8 cellular contexts compared by ENCODE assay signal in genomic region chr19:56066152-56067023, GRCh38. TPM values are rescaled to one million over a fixed set of nuclear protein-coding genes. Genes with fewer than 3 reads are reported as not detected.
DNase-seq lines count a peak whose midpoint lies in the region; ATAC-seq and TF ChIP-seq lines count a peak whose summit lies in the region.

No MANE protein-coding gene starts in this region.

- no peak overlapping the region for H3K23ac ChIP-seq in IMR-90 (ENCODE audit: low read depth, low read length)

- H2AK9ac ChIP-seq in IMR-90 (replicated peaks; ENCODE audit: low read depth, low read length, poor library complexity), result no peak overlapping the region

- ATAC-seq in IMR-90 (ENCODE audit: low read depth), result peak; percentile 97
- ATAC-seq in psoas muscle, result peak; percentile 42 to 78 (median 60)
- no peak for ATAC-seq in HG02970 (IDR thresholded peaks at IDR 0.05; ENCODE audit: low FRiP score, unreplicated experiment)

- H4K20me1 ChIP-seq in IMR-90 (ENCODE audit: insufficient read depth, low read length), result no peaks in the 10 kb centered on the region

- no peaks in the 10 kb centered on the region for H3K4me1 ChIP-seq in IMR-90 (ENCODE audit: control insufficient read depth, insufficient read depth, low read length)
- peaks cover 6% of the 10 kb centered on the region for H3K4me1 ChIP-seq in psoas muscle

- whole genome bisulfite sequencing in IMR-90 (ENCODE audit: extremely low coverage in 2 of 2, insufficient read length in 1 of 2), 2 experiments, result 0% methylated on average over 2 of the region's 39 CpGs; no CpG with 5 or more reads in 1 of the 2 experiments
- WGBS in psoas muscle, 3 donors, result 4 to 5% (median 4%) methylated on average over 37 to 39 of the region's 39 CpGs

- no peak overlapping the region for H4K8ac ChIP-seq in IMR-90 (ENCODE audit: low read depth in 2 of 2, low read length in 2 of 2)

- in situ Hi-C loops in IMR-90 (cut with MboI; ENCODE audit: low sequenced_read_pairs), result loop anchor here (10.0 kb wide), 1 partner anchor 278 kb away; no protein-coding TSS in a partner anchor

- no TSS peak for BruUV-seq in IMR-90 (replicated peaks; lab: Mats Ljungman, UMichigan)

- no peak overlapping the region for H3K18ac ChIP-seq in IMR-90 (ENCODE audit: low read depth, low read length)

- H4K91ac ChIP-seq in IMR-90 (ENCODE audit: insufficient read depth, low read depth, low read length), result no peak overlapping the region

- H3K4ac ChIP-seq in IMR-90 (ENCODE audit: low read depth, low read length), result no peak overlapping the region

- H3K14ac ChIP-seq in IMR-90 (replicated peaks; ENCODE audit: low read depth, low read length), result no peak overlapping the region

- H3K36me3 ChIP-seq in IMR-90 (ENCODE audit: control insufficient read depth, insufficient read depth, low read length) (no peaks in the 10 kb centered on the region), psoas muscle (ENCODE audit: insufficient read depth in 1 of 2, low read depth in 1 of 2) (no peaks in the 10 kb centered on the region)

- H3K9me3 ChIP-seq in IMR-90 (ENCODE audit: control insufficient read depth, insufficient read depth, low read length) (no peaks in the 10 kb centered on the region), psoas muscle (no peaks in the 10 kb centered on the region)

- H3K56ac ChIP-seq in IMR-90 (ENCODE audit: extremely low read depth, insufficient read depth, low read length), result no peak overlapping the region

- H3K9me1 ChIP-seq in IMR-90 (ENCODE audit: insufficient read depth, low read length), result no peaks in the 10 kb centered on the region

- H3K27me3 ChIP-seq in IMR-90 (ENCODE audit: control insufficient read depth, insufficient read depth, low read length), result no peaks in the 10 kb centered on the region; the same call in 1 of the 2 replicates
- peaks cover 0 to 12% (median 1%) of the 10 kb centered on the region in 3 donors for H3K27me3 ChIP-seq in psoas muscle (ENCODE audit: insufficient read depth in 3 of 3, low read length in 2 of 3)

- intact Hi-C loops in IMR-90 (cut with micrococcal nuclease), result loop anchor here (1.0 to 10.0 kb wide), 4 partner anchors 266 to 1038 kb away; no protein-coding TSS in a partner anchor
- intact Hi-C loops in cardiac septum (cut with DNase I), result no loop called here
- intact Hi-C loops in psoas muscle (cut with DNase I), result no loop called here

- peak overlapping the region; percentile 91 for H2AFZ ChIP-seq in IMR-90 (replicated peaks; ENCODE audit: low read length, poor library complexity)

- peak; percentile 67 for TF ChIP-seq RAD21 in IMR-90 (IDR thresholded peaks at IDR 0.05; ENCODE audit: low read length)

- H3K27ac ChIP-seq in IMR-90 (ENCODE audit: insufficient read depth, low read length) (no peak overlapping the region), psoas muscle (no peak overlapping the region)

- dilution Hi-C loops in IMR-90 (cut with HindIII; ENCODE audit: low sequenced_read_pairs, unreplicated experiment), result no loop called here

- no peak overlapping the region for H2BK20ac ChIP-seq in IMR-90 (ENCODE audit: low read depth, low read length)

- TF ChIP-seq CTCF in IMR-90 (conservative IDR thresholded peaks at IDR 0.05; ENCODE audit: low read depth, low read length), result peak; percentile 72
- peak; percentile 80 for TF ChIP-seq CTCF in psoas muscle (IDR thresholded peaks at IDR 0.05)

- no peak overlapping the region for H2BK5ac ChIP-seq in IMR-90 (ENCODE audit: low read depth, low read length, poor library complexity, severe bottlenecking)

- no peak overlapping the region for H2BK120ac ChIP-seq in IMR-90 (ENCODE audit: low read depth, low read length)

- no peak overlapping the region for H2AK5ac ChIP-seq in IMR-90 (ENCODE audit: low read depth, low read length)

- peak overlapping the region; percentile 10; the same call in 1 of the 2 replicates for H3K4me3 ChIP-seq in IMR-90 (ENCODE audit: insufficient read depth, low read depth, low read length)
- peak overlapping the region; percentile 49 for H3K4me3 ChIP-seq in psoas muscle

- peak overlapping the region; percentile 92 for H3K4me2 ChIP-seq in IMR-90 (ENCODE audit: low read depth, low read length)

- POLR2A ChIA-PET in IMR-90 (lab: Charles Lee; ENCODE audit: unreplicated experiment), result no interaction called here

- H4K5ac ChIP-seq in IMR-90 (ENCODE audit: low read depth, low read length), result no peak overlapping the region

- TF ChIP-seq POLR2A in IMR-90 (IDR thresholded peaks at IDR 0.05; ENCODE audit: low read depth, low read length), result no peak

- no peak overlapping the region for H3K9ac ChIP-seq in IMR-90 (ENCODE audit: low read depth, low read length)

- H3K79me1 ChIP-seq in IMR-90 (ENCODE audit: low read depth in 1 of 2, low read length in 2 of 2), result no peaks in the 10 kb centered on the region

- CTCF ChIA-PET in IMR-90 (lab: Yijun Ruan, JAX), result interaction anchor here (0.6 to 2.3 kb wide), 15 partner anchors 9 to 1033 kb away, joined by 3 to 18 read pairs (median 4); no protein-coding TSS in a partner anchor

- no peak overlapping the region for H2BK15ac ChIP-seq in IMR-90 (ENCODE audit: low read depth, low read length)

- peak; percentile 5 for DNase-seq in GM04504 (ENCODE audit: low read depth)
- DNase-seq in IMR-90, result peak; percentile 19
- peak; percentile 37 for DNase-seq in SHP77 treated with DMSO at 0.1 percent for 48 hours (lab: John Stamatoyannopoulos, UW)
- peak; percentile 56 for DNase-seq in activated naive CD4-positive, alpha-beta T cell treated with anti-CD3 and anti-CD28 coated beads, Interleukin-2, amount 50 U/mL, for 16 hours
- DNase-seq in cardiac septum (ENCODE audit: low spot score), result peak; percentile 88
- peak; percentile 71 to 79 for DNase-seq in psoas muscle
- no peak for DNase-seq in NCI-H187 treated with DMSO at 0.1 percent for 48 hours (lab: John Stamatoyannopoulos, UW)

TF ChIP-seq in IMR-90, 13 proteins besides CTCF, POLR2A, EP300 and RAD21:
- TF ChIP-seq, protein P1, sequence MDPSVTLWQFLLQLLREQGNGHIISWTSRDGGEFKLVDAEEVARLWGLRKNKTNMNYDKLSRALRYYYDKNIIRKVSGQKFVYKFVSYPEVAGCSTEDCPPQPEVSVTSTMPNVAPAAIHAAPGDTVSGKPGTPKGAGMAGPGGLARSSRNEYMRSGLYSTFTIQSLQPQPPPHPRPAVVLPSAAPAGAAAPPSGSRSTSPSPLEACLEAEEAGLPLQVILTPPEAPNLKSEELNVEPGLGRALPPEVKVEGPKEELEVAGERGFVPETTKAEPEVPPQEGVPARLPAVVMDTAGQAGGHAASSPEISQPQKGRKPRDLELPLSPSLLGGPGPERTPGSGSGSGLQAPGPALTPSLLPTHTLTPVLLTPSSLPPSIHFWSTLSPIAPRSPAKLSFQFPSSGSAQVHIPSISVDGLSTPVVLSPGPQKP (IDR thresholded peaks at IDR 0.05; ENCODE audit: borderline replicate concordance, low read depth, low read length), result no peak
- TF ChIP-seq SMC3 (IDR thresholded peaks at IDR 0.05; ENCODE audit: low read depth, low read length), result peak; percentile 55
- TF ChIP-seq MAZ (IDR thresholded peaks at IDR 0.05; ENCODE audit: borderline replicate concordance, low read depth, low read length), result peak; percentile 41; the same call in 1 of the 2 replicates

RNA-seq across cellular contexts. Expression of gene ZNF787, which starts 54.7 kb away (rescaled TPM):
- total RNA-seq in IMR-90 (2012; rRNA removed) (4.8 and 5.6 TPM in 2 replicates), cardiac septum (29.5 TPM), psoas muscle (10 to 100 TPM; 33.3 to 62.7 (median 54.2) TPM)
- polyA plus RNA-seq in IMR-90 (2012; rRNA removed) (11.2 and 17.7 TPM in 2 replicates), psoas muscle (10 to 100 TPM; 27.3 to 56.6 (median 49.1) TPM)
- polyA plus RNA-seq in IMR-90 (2012; cell fraction: cytosol; rRNA removed), result 5.0 and 14.2 TPM in 2 replicates
- 13.5 and 27.0 TPM in 2 replicates for polyA plus RNA-seq in IMR-90 (2012; cell fraction: nucleus; rRNA removed; ENCODE audit: low replicate concordance)
